8 cellular contexts compared by ENCODE assay signal in genomic region chr9:37466037-37466709, GRCh38. TPM values are rescaled to one million over a fixed set of nuclear protein-coding genes. Genes with fewer than 3 reads are reported as not detected.
DNase-seq lines count a peak whose midpoint lies in the region; ATAC-seq and TF ChIP-seq lines count a peak whose summit lies in the region.

No MANE protein-coding gene starts in this region.

- H3K27me3 ChIP-seq in Loucy (ENCODE audit: insufficient read depth, low read length, poor library complexity, severe bottlenecking), result no peaks in the 10 kb centered on the region
- H3K27me3 ChIP-seq in duodenal mucosa (ENCODE audit: control insufficient read depth in 1 of 2, insufficient read depth in 2 of 2, low read length in 2 of 2), result no peaks in the 10 kb centered on the region

- WGBS in lower leg skin, 2 donors, result 1% methylated on average over 46 to 47 of the region's 47 CpGs

- peak overlapping the region; percentile 87 for H3K27ac ChIP-seq in duodenal mucosa (ENCODE audit: low read depth, low read length)

- no peak for TF ChIP-seq POLR2A in lower leg skin (IDR thresholded peaks at IDR 0.05)

- H3K4me3 ChIP-seq in Loucy (ENCODE audit: low read length, poor library complexity, severe bottlenecking), result peak overlapping the region; percentile 81
- H3K4me3 ChIP-seq in duodenal mucosa (ENCODE audit: low read depth in 1 of 2, low read length in 2 of 2), result peak overlapping the region; percentile 71 to 91
- peak overlapping the region; percentile 39 for H3K4me3 ChIP-seq in lower leg skin (ENCODE audit: low read depth, poor library complexity, severe bottlenecking)

- no peaks in the 10 kb centered on the region for H3F3A ChIP-seq in Loucy (ENCODE audit: low read depth)

- H3K79me2 ChIP-seq in Loucy (ENCODE audit: insufficient read depth, low read length), result peaks cover 36% of the 10 kb centered on the region

- no peaks in the 10 kb centered on the region for H3K9me2 ChIP-seq in Loucy (replicated peaks; ENCODE audit: low read depth, low read length)

- TF ChIP-seq CTCF in Loucy (conservative IDR thresholded peaks at IDR 0.05; ENCODE audit: low read length) (no peak), lower leg skin (IDR thresholded peaks at IDR 0.05) (no peak)

- peak overlapping the region; percentile 93 for H3K4me2 ChIP-seq in Loucy (ENCODE audit: low read depth, low read length, poor library complexity, severe bottlenecking)

- H2AFZ ChIP-seq in Loucy (ENCODE audit: low read length), result peak overlapping the region; percentile 92

- H3K4me1 ChIP-seq in Loucy (ENCODE audit: insufficient read depth, low read length, poor library complexity, severe bottlenecking), result peaks cover 36% of the 10 kb centered on the region
- peaks cover 23 to 27% of the 10 kb centered on the region in 2 donors for H3K4me1 ChIP-seq in duodenal mucosa (ENCODE audit: control insufficient read depth in 1 of 2, insufficient read depth in 2 of 2, low read length in 2 of 2)

- H4K20me1 ChIP-seq in Loucy (ENCODE audit: insufficient read depth, low read length, poor library complexity, severe bottlenecking), result peaks cover 30% of the 10 kb centered on the region

- H3K9ac ChIP-seq in Loucy (ENCODE audit: low read depth, low read length, poor library complexity, severe bottlenecking), result peak overlapping the region; percentile 96
- H3K9ac ChIP-seq in duodenal mucosa (ENCODE audit: low read depth in 1 of 2, low read length in 2 of 2), result peak overlapping the region; percentile 91 to 98

- DNase-seq in DMS114 treated with DMSO at 0.1 percent for 48 hours (lab: John Stamatoyannopoulos, UW; ENCODE audit: unreplicated experiment) (peak; percentile 61), UCSD-AML1 (lab: John Stamatoyannopoulos, UW; ENCODE audit: unreplicated experiment) (peak; percentile 60), lower leg skin (ENCODE audit: low spot score in 2 of 2) (peak; percentile 58 to 95)
- DNase-seq in stimulated activated CD4-positive, alpha-beta T cell treated with anti-CD3 and anti-CD28 coated beads, Interleukin-4, amount 100 ng/mL, for 48 hours (ENCODE audit: low read depth in 2 of 2), result peak; percentile 28 to 31

- ATAC-seq in GM21619 (IDR thresholded peaks at IDR 0.05; ENCODE audit: unreplicated experiment), result peak; percentile 9
- no peak for ATAC-seq in HG03039 (IDR thresholded peaks at IDR 0.05; ENCODE audit: unreplicated experiment)

- intact Hi-C loops in lower leg skin (cut with DNase I; ENCODE audit: low total_unique reads), result no loop called here

- H3K9me3 ChIP-seq in Loucy (ENCODE audit: insufficient read depth, low read depth, low read length), result no peaks in the 10 kb centered on the region
- no peaks in the 10 kb centered on the region for H3K9me3 ChIP-seq in duodenal mucosa (ENCODE audit: control insufficient read depth in 1 of 2, low read length in 2 of 2)

- H3K36me3 ChIP-seq in Loucy (ENCODE audit: insufficient read depth, low read length) (no peaks in the 10 kb centered on the region), duodenal mucosa (ENCODE audit: control insufficient read depth in 1 of 2, insufficient read depth in 2 of 2, low read length in 2 of 2) (no peaks in the 10 kb centered on the region)

RNA-seq across cellular contexts. Expression of gene ZBTB5, which starts 0.9 kb away (rescaled TPM):
- total RNA-seq in lower leg skin, result 10 to 100 TPM; 16.1 to 23.4 (median 20.9) TPM

RNA-seq across cellular contexts. Expression of gene POLR1E, which starts 19.6 kb away (rescaled TPM):
- 10 to 100 TPM; 22.5 to 26.4 (median 25.3) TPM for total RNA-seq in lower leg skin

RNA-seq across cellular contexts. Expression of gene GRHPR, which starts 43.7 kb away (rescaled TPM):
- total RNA-seq in lower leg skin, result 100 to 1,000 TPM; 120 to 181 (median 141) TPM
